Comparison of ENCODE assay signal across 9 cellular contexts in genomic region chr1:150162582-150162861, GRCh38. TPM values are rescaled to one million over a fixed set of nuclear protein-coding genes. Genes with fewer than 3 reads are reported as not detected.
DNase-seq lines count a peak whose midpoint lies in the region; ATAC-seq, FAIRE-seq and TF ChIP-seq lines count a peak whose summit lies in the region.
"Had no signal": no experiment of that assay in that cellular context is flagged by ENCODE, and none has a peak within 500 bp of the region (broad histone marks: within the 10 kb centered on the region; RNA-seq: fewer than 3 reads in every experiment).

No MANE protein-coding gene starts in this region.

- CTCF ChIA-PET in endothelial cell of umbilical vein (lab: Charles Lee) = interaction anchor here (1.6 to 2.7 kb wide), 5 partner anchors 10 to 90 kb away, joined by 4 to 15 read pairs (median 12); partner anchors contain the start of gene PLEKHO1
- CTCF ChIA-PET in naive thymus-derived CD4-positive, alpha-beta T cell (lab: Charles Lee) = interaction anchor here (0.6 to 17.2 kb wide), 10 partner anchors 10 to 200 kb away, joined by 3 to 243 read pairs (median 7); partner anchors contain the start of gene VPS45

- peak overlapping the region; percentile 75 for H3K27ac ChIP-seq in endothelial cell of umbilical vein (ENCODE audit: insufficient read depth, low read depth, low read length)
- H3K27ac ChIP-seq in naive thymus-derived CD4-positive, alpha-beta T cell (ENCODE audit: low read depth, low read length) = no peak overlapping the region

- peaks cover 75% of the 10 kb centered on the region for H3K4me1 Mint-ChIP-seq in stimulated activated naive CD8-positive, alpha-beta T cell treated with anti-CD3 and anti-CD28 coated beads, Interleukin-15, Interleukin-2, amounts not matched to agents 100 ng/mL and 50 ng/mL, for 24 hours (ENCODE audit: low read depth)
- H3K4me1 Mint-ChIP-seq in naive thymus-derived CD4-positive, alpha-beta T cell = peaks cover 44 to 79% (median 56%) of the 10 kb centered on the region in 7 donors

- H3K36me3 Mint-ChIP-seq in stimulated activated naive CD8-positive, alpha-beta T cell treated with anti-CD3 and anti-CD28 coated beads, Interleukin-15, Interleukin-2, amounts not matched to agents 100 ng/mL and 50 ng/mL, for 24 hours (ENCODE audit: low read depth) = peaks cover 8% of the 10 kb centered on the region
- H3K36me3 Mint-ChIP-seq in naive thymus-derived CD4-positive, alpha-beta T cell = peaks cover 0 to 27% (median 11%) of the 10 kb centered on the region in 5 donors

- H3K4me1 ChIP-seq in endothelial cell of umbilical vein (ENCODE audit: control insufficient read depth, extremely low read depth, insufficient read depth, low read length) = peaks cover 47% of the 10 kb centered on the region
- H3K4me1 ChIP-seq in naive thymus-derived CD4-positive, alpha-beta T cell (ENCODE audit: control insufficient read depth in 2 of 2, insufficient read depth in 2 of 2, low read length in 2 of 2) = peaks cover 0 to 31% of the 10 kb centered on the region in 2 donors

- no peaks in the 10 kb centered on the region for H4K20me1 ChIP-seq in endothelial cell of umbilical vein (replicated peaks; ENCODE audit: control insufficient read depth, extremely low read depth, insufficient read depth, low read length)

- H3K27me3 ChIP-seq in endothelial cell of umbilical vein (ENCODE audit: control insufficient read depth in 2 of 2, insufficient read depth in 2 of 2, low read length in 2 of 2) = no peaks in the 10 kb centered on the region
- H3K27me3 ChIP-seq in naive thymus-derived CD4-positive, alpha-beta T cell (ENCODE audit: control insufficient read depth in 2 of 2, insufficient read depth in 2 of 2, low read length in 2 of 2) = no peaks in the 10 kb centered on the region

- intact Hi-C loops in endothelial cell of umbilical vein (cut with micrococcal nuclease) = no loop called here
- intact Hi-C loops in naive thymus-derived CD4-positive, alpha-beta T cell (cut with micrococcal nuclease) = loop anchor here in 1 of 2 donors (1.0 to 10.0 kb wide), 2 partner anchors 89 to 268 kb away; partner anchors contain the start of gene BOLA1

- H3K9me3 Mint-ChIP-seq in stimulated activated naive CD8-positive, alpha-beta T cell treated with anti-CD3 and anti-CD28 coated beads, Interleukin-15, Interleukin-2, amounts not matched to agents 100 ng/mL and 50 ng/mL, for 24 hours = no peaks in the 10 kb centered on the region
- H3K9me3 Mint-ChIP-seq in naive thymus-derived CD4-positive, alpha-beta T cell = peaks cover 0 to 2% (median 0%) of the 10 kb centered on the region in 11 donors

- H2AFZ ChIP-seq in endothelial cell of umbilical vein (ENCODE audit: low read depth, low read length) = no peak overlapping the region

- no peak for ATAC-seq in stimulated activated naive CD8-positive, alpha-beta T cell treated with anti-CD3 and anti-CD28 coated beads, Interleukin-15, Interleukin-2, amounts not matched to agents 100 U/mL and 50 U/mL, for 24 hours
- ATAC-seq in naive thymus-derived CD4-positive, alpha-beta T cell = no peak
- ATAC-seq in GM18520 (IDR thresholded peaks at IDR 0.05; ENCODE audit: unreplicated experiment) (no peak), GM19035 (IDR thresholded peaks at IDR 0.05; ENCODE audit: unreplicated experiment) (no peak)

- no peak for TF ChIP-seq POLR2A in endothelial cell of umbilical vein (IDR thresholded peaks at IDR 0.05; ENCODE audit: low read depth, low read length)

- dilution Hi-C loops in endothelial cell of umbilical vein (cut with MboI; ENCODE audit: extremely low pct_ligation_motif_present, low sequenced_read_pairs) = no loop called here

- no TSS peak for BruUV-seq in endothelial cell of umbilical vein (replicated peaks; lab: Mats Ljungman, UMichigan)

- H3K9ac ChIP-seq in endothelial cell of umbilical vein (replicated peaks; ENCODE audit: extremely low read depth, insufficient read depth, low read length) = peak overlapping the region; percentile 65

- peak overlapping the region; percentile 44 for H3K4me2 ChIP-seq in endothelial cell of umbilical vein (ENCODE audit: insufficient read depth, low read length)

- H3K9me1 ChIP-seq in endothelial cell of umbilical vein (replicated peaks; ENCODE audit: control insufficient read depth, extremely low read depth, insufficient read depth, low read length) = no peaks in the 10 kb centered on the region

- no peak overlapping the region for H3K4me3 ChIP-seq in endothelial cell of umbilical vein (replicated peaks in 1 of 3; ENCODE audit: insufficient read depth in 1 of 3, low read depth in 1 of 3, low read length in 3 of 3)
- no peak overlapping the region for H3K4me3 ChIP-seq in naive thymus-derived CD4-positive, alpha-beta T cell (ENCODE audit: low read length)

- no peak for TF ChIP-seq CTCF in endothelial cell of umbilical vein (IDR thresholded peaks at IDR 0.05; ENCODE audit: extremely low read depth in 1 of 2, insufficient read depth in 1 of 2, low read depth in 1 of 2, low read length in 2 of 2)

- H3K4me3 Mint-ChIP-seq in stimulated activated naive CD8-positive, alpha-beta T cell treated with anti-CD3 and anti-CD28 coated beads, Interleukin-15, Interleukin-2, amounts not matched to agents 100 ng/mL and 50 ng/mL, for 24 hours = no peak overlapping the region
- H3K4me3 Mint-ChIP-seq in naive thymus-derived CD4-positive, alpha-beta T cell = peak overlapping the region in 6 of 10 donors; percentile 30 to 64 (median 56)

- no peaks in the 10 kb centered on the region for H3K27me3 Mint-ChIP-seq in stimulated activated naive CD8-positive, alpha-beta T cell treated with anti-CD3 and anti-CD28 coated beads, Interleukin-15, Interleukin-2, amounts not matched to agents 100 ng/mL and 50 ng/mL, for 24 hours
- H3K27me3 Mint-ChIP-seq in naive thymus-derived CD4-positive, alpha-beta T cell = peaks cover 0 to 9% (median 0%) of the 10 kb centered on the region in 5 donors

- H3K79me2 ChIP-seq in endothelial cell of umbilical vein (ENCODE audit: control insufficient read depth, insufficient read depth, low read length) = peaks cover 2% of the 10 kb centered on the region

- H3K9me3 ChIP-seq in endothelial cell of umbilical vein (replicated peaks; ENCODE audit: control insufficient read depth, insufficient read depth, low read length) = no peaks in the 10 kb centered on the region
- H3K9me3 ChIP-seq in naive thymus-derived CD4-positive, alpha-beta T cell (ENCODE audit: control insufficient read depth in 2 of 3, low read length in 3 of 3) = no peaks in the 10 kb centered on the region

- peaks cover 3 to 8% of the 10 kb centered on the region in 2 experiments for H3K36me3 ChIP-seq in endothelial cell of umbilical vein (ENCODE audit: control insufficient read depth in 2 of 2, extremely low read depth in 1 of 2, insufficient read depth in 2 of 2, low read length in 2 of 2)
- peaks cover 0 to 22% (median 6%) of the 10 kb centered on the region in 3 experiments for H3K36me3 ChIP-seq in naive thymus-derived CD4-positive, alpha-beta T cell (ENCODE audit: control insufficient read depth in 2 of 3, insufficient read depth in 3 of 3, low read length in 3 of 3)

- FAIRE-seq in endothelial cell of umbilical vein (lab: Jason Lieb, UNC) = no peak

- DNase-seq in stimulated activated naive CD8-positive, alpha-beta T cell treated with anti-CD3 and anti-CD28 coated beads, Interleukin-15, Interleukin-2, amounts not matched to agents 100 U/mL and 50 U/mL, for 24 hours = no peak
- no peak for DNase-seq in endothelial cell of umbilical vein (ENCODE audit: low read depth, low spot score)
- no peak for DNase-seq in naive thymus-derived CD4-positive, alpha-beta T cell
- DNase-seq in epidermal melanocyte (ENCODE audit: insufficient read length, low spot score) = no peak
- no peak for DNase-seq in NCI-H187 treated with DMSO at 0.1 percent for 48 hours (lab: John Stamatoyannopoulos, UW)
- DNase-seq: activated effector memory CD4-positive, alpha-beta T cell treated with anti-CD3 and anti-CD28 coated beads, Interleukin-2, amount 50 U/mL, for 16 hours had no signal

- H3K27ac Mint-ChIP-seq in stimulated activated naive CD8-positive, alpha-beta T cell treated with anti-CD3 and anti-CD28 coated beads, Interleukin-15, Interleukin-2, amounts not matched to agents 100 ng/mL and 50 ng/mL, for 24 hours = peak overlapping the region; percentile 89
- H3K27ac Mint-ChIP-seq in naive thymus-derived CD4-positive, alpha-beta T cell = peak overlapping the region in 6 of 9 donors; percentile 32 to 86 (median 61)

- POLR2A ChIA-PET in endothelial cell of umbilical vein (lab: Charles Lee) = interaction anchor here (1.4 to 2.2 kb wide), 2 partner anchors 13 to 53 kb away, joined by 3 to 11 read pairs; partner anchors contain the start of gene PLEKHO1
- POLR2A ChIA-PET in naive thymus-derived CD4-positive, alpha-beta T cell (lab: Charles Lee) = interaction anchor here (0.7 to 6.8 kb wide), 11 partner anchors 11 to 275 kb away, joined by 3 to 78 read pairs (median 3); partner anchors contain the start of genes PLEKHO1 and VPS45

TF ChIP-seq in endothelial cell of umbilical vein, 7 proteins besides CTCF, POLR2A, EP300 and RAD21:
- no peak for TF ChIP-seq FOS (IDR thresholded peaks at IDR 0.05; ENCODE audit: borderline replicate concordance, insufficient read depth, low read length)
- TF ChIP-seq EZH2 (IDR thresholded peaks at IDR 0.05; ENCODE audit: borderline replicate concordance, low read depth, low read length, severe bottlenecking) = no peak
- no peak for TF ChIP-seq GATA2 (IDR thresholded peaks at IDR 0.05; ENCODE audit: insufficient read depth, insufficient read length, low read depth, low read length)
- no peak for TF ChIP-seq JUN (IDR thresholded peaks at IDR 0.05; ENCODE audit: borderline replicate concordance, insufficient read depth, insufficient read length, low read depth)
- TF ChIP-seq MAX (IDR thresholded peaks at IDR 0.05; ENCODE audit: insufficient read depth, insufficient read length) = no peak
- no peak for TF ChIP-seq POLR2AphosphoS5 (IDR thresholded peaks at IDR 0.05; ENCODE audit: insufficient read depth, low read depth, low read length)
- no peak for TF ChIP-seq MYC (IDR thresholded peaks at IDR 0.05; ENCODE audit: low read depth, low read length)

RNA-seq across cellular contexts. Expression of gene PLEKHO1, which starts 12.8 kb away (rescaled TPM):
- total RNA-seq in endothelial cell of umbilical vein = 101 and 121 TPM in 2 replicates
- polyA plus RNA-seq in endothelial cell of umbilical vein = 59.8 and 71.9 TPM in 2 replicates
- polyA plus RNA-seq in endothelial cell of umbilical vein (2011; cell fraction: cytosol; rRNA removed) = 48.6 and 60.4 TPM in 2 replicates
- 77.9 and 115 TPM in 2 replicates for polyA plus RNA-seq in endothelial cell of umbilical vein (2011; cell fraction: nucleus; rRNA removed)
- polyA plus RNA-seq in endothelial cell of umbilical vein (2012) = 31.8 and 49.5 TPM in 2 replicates
- polyA minus RNA-seq in endothelial cell of umbilical vein = 38.4 and 42.1 TPM in 2 replicates
- not detected for polyA minus RNA-seq in endothelial cell of umbilical vein (2011; cell fraction: cytosol; rRNA and poly(A)+ RNA removed)
- polyA minus RNA-seq in endothelial cell of umbilical vein (2011; cell fraction: nucleus; rRNA and poly(A)+ RNA removed) = 24.2 and 30.3 TPM in 2 replicates
- 100 to 1,000 TPM in 2 of 5 experiments, 10 to 100 TPM in 3; 64.9 to 111 (median 94.1) TPM for total RNA-seq in naive thymus-derived CD4-positive, alpha-beta T cell
- 10 to 100 TPM; 33.4 to 33.7 TPM for polyA plus RNA-seq in naive thymus-derived CD4-positive, alpha-beta T cell
